Comparison of ENCODE assay signal across 8 cellular contexts in the genomic region with DNA sequence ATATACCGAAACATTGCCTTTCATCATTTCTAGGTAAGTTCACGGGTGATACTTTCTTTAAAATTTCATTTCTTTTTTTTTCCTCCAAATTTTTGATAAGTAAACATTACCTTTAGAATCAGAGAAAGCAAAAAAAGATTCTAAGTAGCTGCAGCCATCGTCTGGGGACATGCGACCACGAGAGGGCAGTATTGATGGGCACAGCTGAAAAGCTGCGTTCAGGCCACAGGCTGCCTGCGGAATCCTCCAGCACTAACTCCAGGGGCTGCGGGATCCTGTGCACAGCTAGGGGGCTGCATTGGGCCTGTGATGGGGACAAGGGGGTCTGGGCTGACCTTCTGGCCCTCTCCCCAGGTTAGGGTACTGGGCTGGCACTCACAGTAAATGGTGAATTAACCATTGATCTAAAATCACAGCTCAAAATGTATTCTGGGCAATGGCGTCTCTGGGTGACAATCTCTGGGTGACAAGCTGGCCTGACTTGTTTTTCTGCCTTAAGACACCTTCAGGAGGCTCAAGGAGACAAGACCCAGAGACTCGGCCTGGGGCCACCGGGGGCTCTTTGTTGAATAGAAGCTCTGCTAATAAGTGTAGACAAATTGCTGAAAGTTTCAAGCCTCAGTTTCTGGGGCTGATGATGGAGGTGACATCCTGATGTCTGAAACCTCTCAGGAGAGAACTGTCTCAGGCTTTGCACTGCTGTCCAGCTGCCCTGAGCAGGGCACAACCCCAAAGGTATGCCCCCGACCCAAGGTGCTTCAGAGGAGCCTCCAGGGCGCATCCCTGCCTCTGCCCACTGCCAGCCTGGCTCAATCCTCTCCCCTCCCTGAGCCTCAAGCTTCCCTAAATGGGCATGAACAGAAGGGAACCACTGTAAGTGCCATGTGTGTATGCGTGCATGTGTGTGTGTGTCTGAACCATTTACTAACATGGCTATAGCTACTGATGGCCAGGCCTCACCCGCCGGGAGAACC. TPM values are rescaled to one million over a fixed set of nuclear protein-coding genes. Genes with fewer than 3 reads are reported as not detected.
DNase-seq lines count a peak whose midpoint lies in the region; ATAC-seq, FAIRE-seq and TF ChIP-seq lines count a peak whose summit lies in the region.

No MANE protein-coding gene starts in this region.

- 51 to 56% (median 54%) methylated on average over 16 of the region's 16 CpGs for WGBS in ovary, 3 donors
- 50 to 56% methylated on average over 16 of the region's 16 CpGs for WGBS in tibial nerve, 2 donors

- TF ChIP-seq EP300 in ovary (IDR thresholded peaks at IDR 0.05) (no peak), tibial nerve (IDR thresholded peaks at IDR 0.05) (no peak)

- peaks cover 0 to 34% (median 12%) of the 10 kb centered on the region in 11 experiments; a peak in 13 of 22 replicates for H4K20me1 ChIP-seq in BLaER1 treated with 17β-estradiol and CSF1 and Interleukin-3, amounts not matched to agents 10 nM and 100 nM

- no peaks in the 10 kb centered on the region for H3K27me3 ChIP-seq in BLaER1 treated with 17β-estradiol and CSF1 and Interleukin-3, amounts not matched to agents 10 nM and 100 nM
- no peaks in the 10 kb centered on the region for H3K27me3 ChIP-seq in foreskin keratinocyte
- no peaks in the 10 kb centered on the region for H3K27me3 ChIP-seq in ovary
- H3K27me3 ChIP-seq in tibial nerve = no peaks in the 10 kb centered on the region

- H3K36me3 ChIP-seq in BLaER1 treated with 17β-estradiol and CSF1 and Interleukin-3, amounts not matched to agents 10 nM and 100 nM = peaks cover 0 to 38% (median 7%) of the 10 kb centered on the region in 11 experiments; a peak in 11 of 22 replicates
- H3K36me3 ChIP-seq in HEK293 (ENCODE audit: control insufficient read depth in 2 of 2, insufficient read depth in 1 of 2, low read length in 2 of 2) (peaks cover 0 to 40% of the 10 kb centered on the region in 2 experiments; a peak in 1 of 3 replicates), ovary (no peaks in the 10 kb centered on the region), tibial nerve (peaks cover 0 to 81% (median 0%) of the 10 kb centered on the region in 3 donors)

- no peak overlapping the region for H3K4me3 ChIP-seq in BLaER1 treated with 17β-estradiol and CSF1 and Interleukin-3, amounts not matched to agents 10 nM and 100 nM
- H3K4me3 ChIP-seq in HEK293 (ENCODE audit: low read depth, low read length) (no peak overlapping the region), ovary (no peak overlapping the region), tibial nerve (no peak overlapping the region)

- CTCF ChIA-PET in HEK293 (lab: Yijun Ruan, JAX) = interaction anchor here (0.5 to 5.3 kb wide), 40 partner anchors 8 to 982 kb away, joined by 3 to 200 read pairs (median 4); partner anchors contain the start of genes BRD3OS and SARDH

- H3K9me3 Mint-ChIP-seq in activated T-helper 2 cell treated with anti-CD3 and anti-CD28 coated beads, Interferon-gamma antibody, Interleukin-2, Interleukin-4, amounts not matched to agents 10 μg/mL and 5 μg/mL and 100 μg/mL, durations not matched to agents 14 hours and 24 hours and 36 hours = no peaks in the 10 kb centered on the region

- H3K27ac Mint-ChIP-seq in activated T-helper 2 cell treated with anti-CD3 and anti-CD28 coated beads, Interferon-gamma antibody, Interleukin-2, Interleukin-4, amounts not matched to agents 10 μg/mL and 5 μg/mL and 100 μg/mL, durations not matched to agents 14 hours and 24 hours and 36 hours = no peak overlapping the region

- H3K36me3 Mint-ChIP-seq in activated T-helper 2 cell treated with anti-CD3 and anti-CD28 coated beads, Interferon-gamma antibody, Interleukin-2, Interleukin-4, amounts not matched to agents 10 μg/mL and 5 μg/mL and 100 μg/mL, durations not matched to agents 14 hours and 24 hours and 36 hours (ENCODE audit: low read depth) = no peaks in the 10 kb centered on the region

- no peaks in the 10 kb centered on the region for H3K27me3 Mint-ChIP-seq in activated T-helper 2 cell treated with anti-CD3 and anti-CD28 coated beads, Interferon-gamma antibody, Interleukin-2, Interleukin-4, amounts not matched to agents 10 μg/mL and 5 μg/mL and 100 μg/mL, durations not matched to agents 14 hours and 24 hours and 36 hours (ENCODE audit: low read depth)

- POLR2A ChIA-PET in HEK293 (lab: Yijun Ruan, JAX) = interaction anchor here (0.6 to 1.8 kb wide), 3 partner anchors 13 to 211 kb away, joined by 3 to 14 read pairs (median 4); no protein-coding TSS in a partner anchor

- TF ChIP-seq POLR2A in ovary (IDR thresholded peaks at IDR 0.05) (no peak), tibial nerve (IDR thresholded peaks at IDR 0.05) (no peak)

- peaks cover 28 to 72% (median 58%) of the 10 kb centered on the region in 10 experiments for H3K4me1 ChIP-seq in BLaER1 treated with 17β-estradiol and CSF1 and Interleukin-3, amounts not matched to agents 10 nM and 100 nM
- H3K4me1 ChIP-seq in HEK293 (ENCODE audit: control insufficient read depth, insufficient read depth, low read length) (no peaks in the 10 kb centered on the region), foreskin keratinocyte (no peaks in the 10 kb centered on the region), ovary (ENCODE audit: insufficient read depth) (no peaks in the 10 kb centered on the region), tibial nerve (peaks cover 0 to 6% (median 4%) of the 10 kb centered on the region in 4 donors)

- intact Hi-C loops in activated T-helper 2 cell treated with anti-CD3 and anti-CD28 coated beads, Interferon-gamma antibody, Interleukin-2, Interleukin-4, amounts not matched to agents 10 μg/mL and 5 μg/mL and 100 μg/mL, durations not matched to agents 14 hours and 24 hours and 36 hours (cut with micrococcal nuclease) = loop anchor here (2.0 kb wide), 1 partner anchor 212 kb away; no protein-coding TSS in a partner anchor
- intact Hi-C loops in ovary (cut with DNase I) = no loop called here

- peak; percentile 44 for DNase-seq in RCC 7860 (ENCODE audit: low spot score)
- DNase-seq in activated T-helper 2 cell treated with anti-CD3 and anti-CD28 coated beads, Interferon-gamma antibody, Interleukin-2, Interleukin-4, amounts not matched to agents 10 μg/mL and 5 μg/mL and 100 μg/mL, durations not matched to agents 14 hours and 24 hours and 36 hours (ENCODE audit: low spot score) = peak; percentile 50
- DNase-seq in foreskin keratinocyte = peak in 1 of 2 donors; percentile 18
- DNase-seq in ovary = peak; percentile 53 to 76 (median 68)
- DNase-seq in tibial nerve (ENCODE audit: low spot score in 2 of 2) = peak; percentile 55 to 76

- no peak overlapping the region; a peak in 1 of 22 replicates for H3K9ac ChIP-seq in BLaER1 treated with 17β-estradiol and CSF1 and Interleukin-3, amounts not matched to agents 10 nM and 100 nM

- TF ChIP-seq CTCF in HEK293 (tag by site-specific recombination; IDR thresholded peaks at IDR 0.05) (peak; percentile 77), foreskin keratinocyte (conservative IDR thresholded peaks at IDR 0.05) (peak; percentile 82), ovary (IDR thresholded peaks at IDR 0.05) (peak; percentile 28 to 41 (median 40)), tibial nerve (IDR thresholded peaks at IDR 0.05) (peak; percentile 65 to 80 (median 71))

- no peaks in the 10 kb centered on the region for H3K9me3 ChIP-seq in BLaER1 treated with 17β-estradiol and CSF1 and Interleukin-3, amounts not matched to agents 10 nM and 100 nM (replicated peaks in 1 of 11)
- no peaks in the 10 kb centered on the region for H3K9me3 ChIP-seq in HEK293 (ENCODE audit: control insufficient read depth, insufficient read depth, low read depth, low read length)
- no peaks in the 10 kb centered on the region for H3K9me3 ChIP-seq in ovary
- no peaks in the 10 kb centered on the region for H3K9me3 ChIP-seq in tibial nerve

- FAIRE-seq in RCC 7860 (lab: Jason Lieb, UNC) = peak; percentile 22

- H3K4me2 ChIP-seq in BLaER1 treated with 17β-estradiol and CSF1 and Interleukin-3, amounts not matched to agents 10 nM and 100 nM = peak overlapping the region in 8 of 11 experiments; percentile 1 to 53 (median 22); a peak in 6 of 22 replicates

- H3K27ac ChIP-seq in BLaER1 treated with 17β-estradiol and CSF1 and Interleukin-3, amounts not matched to agents 10 nM and 100 nM = no peak overlapping the region
- no peak overlapping the region for H3K27ac ChIP-seq in HEK293 (ENCODE audit: extremely low read depth, low read depth, low read length)
- no peak overlapping the region for H3K27ac ChIP-seq in foreskin keratinocyte
- no peak overlapping the region for H3K27ac ChIP-seq in ovary
- no peak overlapping the region for H3K27ac ChIP-seq in tibial nerve

- H3K4me1 Mint-ChIP-seq in activated T-helper 2 cell treated with anti-CD3 and anti-CD28 coated beads, Interferon-gamma antibody, Interleukin-2, Interleukin-4, amounts not matched to agents 10 μg/mL and 5 μg/mL and 100 μg/mL, durations not matched to agents 14 hours and 24 hours and 36 hours (ENCODE audit: low read depth) = peaks cover 2% of the 10 kb centered on the region

- ATAC-seq in foreskin keratinocyte (peak; percentile 44), HG02852 (IDR thresholded peaks at IDR 0.05; ENCODE audit: unreplicated experiment) (no peak)

- H3K4me3 Mint-ChIP-seq in activated T-helper 2 cell treated with anti-CD3 and anti-CD28 coated beads, Interferon-gamma antibody, Interleukin-2, Interleukin-4, amounts not matched to agents 10 μg/mL and 5 μg/mL and 100 μg/mL, durations not matched to agents 14 hours and 24 hours and 36 hours (ENCODE audit: low read depth) = no peak overlapping the region

TF ChIP-seq in HEK293, 187 proteins besides CTCF, POLR2A, EP300 and RAD21 (continues in another document):
- no peak for TF ChIP-seq TCF7L2 (IDR thresholded peaks at IDR 0.05; ENCODE audit: borderline replicate concordance, low read depth, low read length)
- TF ChIP-seq ZBTB48 (tag by site-specific recombination; IDR thresholded peaks at IDR 0.05) = no peak
- TF ChIP-seq ZNF654 (tag by site-specific recombination; IDR thresholded peaks at IDR 0.05; ENCODE audit: low read depth) = peak; percentile 59
- TF ChIP-seq ZNF138 (tag by site-specific recombination; IDR thresholded peaks at IDR 0.05; ENCODE audit: borderline replicate concordance) = no peak

RNA-seq across cellular contexts. Expression of gene SARDH, which starts 44.3 kb away (rescaled TPM):
- total RNA-seq in activated T-helper 2 cell treated with anti-CD3 and anti-CD28 coated beads, Interferon-gamma antibody, Interleukin-2, Interleukin-4, amounts not matched to agents 10 μg/mL and 5 μg/mL and 100 μg/mL, durations not matched to agents 14 hours and 24 hours and 36 hours = 1.1 and 1.6 TPM in 2 replicates
- total RNA-seq in foreskin keratinocyte (not detected in 2 replicates), ovary (10 to 100 TPM in 1 of 7 donors, 1 to 10 TPM in 6; 2.5 to 10.0 (median 3.3) TPM), tibial nerve (10 to 100 TPM in 1 of 4 donors, 1 to 10 TPM in 3; 2.9 to 16.4 (median 5.9) TPM)
- polyA plus RNA-seq in foreskin keratinocyte (0.06 and 0.07 TPM in 2 replicates), ovary (1 to 10 TPM; 2.8 to 5.0 TPM)
